1 cellular context compared by ENCODE assay signal in the genomic region with DNA sequence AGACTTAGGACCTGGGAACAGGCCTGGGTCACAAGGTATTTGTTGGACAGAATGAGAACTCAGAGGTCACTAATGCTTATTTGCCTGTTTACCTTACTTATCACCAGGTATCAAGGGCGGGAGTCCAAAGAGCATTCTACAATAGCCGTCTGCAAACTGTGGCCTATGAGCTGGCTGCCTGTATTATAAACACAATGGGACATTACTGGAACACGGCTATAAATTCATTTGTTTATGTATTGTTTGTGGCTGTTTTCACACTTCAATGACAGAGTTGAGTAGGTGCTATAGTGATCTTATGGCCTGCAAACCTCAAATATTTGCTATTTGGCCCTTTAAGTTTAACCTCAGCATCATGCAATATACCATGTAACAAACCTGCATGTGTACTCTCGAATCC.
TF ChIP-seq lines count a peak whose summit lies in the region.

No MANE protein-coding gene starts in this region.

TF ChIP-seq in liver, 16 proteins besides CTCF, POLR2A, EP300 and RAD21 (continued from another document):
- TF ChIP-seq, protein P1, sequence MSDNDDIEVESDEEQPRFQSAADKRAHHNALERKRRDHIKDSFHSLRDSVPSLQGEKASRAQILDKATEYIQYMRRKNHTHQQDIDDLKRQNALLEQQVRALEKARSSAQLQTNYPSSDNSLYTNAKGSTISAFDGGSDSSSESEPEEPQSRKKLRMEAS (IDR thresholded peaks at IDR 0.05) = peak; percentile 85
- TF ChIP-seq RXRA (IDR thresholded peaks at IDR 0.05) (peak; percentile 91 to 95), YY1 (IDR thresholded peaks at IDR 0.05) (peak; percentile 79)
